29 cellular contexts compared by ENCODE assay signal in the genomic region with DNA sequence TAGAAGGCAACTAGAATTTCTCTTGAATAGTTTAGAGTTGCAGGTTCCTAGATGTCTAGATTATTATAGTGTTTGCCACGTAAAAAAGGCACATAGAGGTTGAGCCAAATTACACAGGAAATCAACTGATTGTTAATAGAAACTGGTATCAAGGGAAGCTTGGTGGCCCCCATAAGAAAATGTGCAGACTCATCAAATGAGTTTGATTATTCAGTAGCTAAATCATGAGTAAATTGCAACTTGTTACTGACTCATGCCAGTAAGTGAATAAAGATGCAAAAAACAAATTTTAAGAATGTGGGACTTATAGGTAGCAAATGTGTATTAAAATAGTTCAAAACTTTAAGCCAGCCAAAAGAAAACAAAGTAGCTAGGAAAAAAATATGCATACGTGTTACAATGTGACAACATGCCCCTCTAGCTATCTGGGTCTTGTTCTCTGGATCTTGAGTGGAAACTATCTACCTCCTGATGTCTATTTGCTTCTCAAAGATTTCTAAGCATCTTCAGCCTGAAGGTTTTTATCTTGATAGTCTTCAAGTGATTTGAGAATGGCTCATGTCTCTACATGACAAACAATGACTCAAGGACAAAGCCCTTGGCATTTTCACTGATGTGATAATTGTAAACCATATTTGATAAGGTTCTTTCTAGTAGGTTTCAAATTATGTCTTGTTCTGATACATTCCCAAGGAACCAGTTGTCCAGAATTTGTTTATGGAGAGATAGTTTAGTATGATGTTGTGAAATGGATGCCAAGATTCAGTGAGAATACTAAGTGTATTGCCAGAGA.
"Had no signal": no experiment of that assay in that cellular context is flagged by ENCODE, and none has a peak within 500 bp of the region (broad histone marks: within the 10 kb centered on the region; RNA-seq: fewer than 3 reads in every experiment).

No MANE protein-coding gene starts in this region.

- H3K36me3 ChIP-seq: adrenal gland, ascending aorta, ovary, right lobe of liver, upper lobe of left lung, vagina had no signal

- H3K27me3 ChIP-seq: adrenal gland, ascending aorta, dorsolateral prefrontal cortex, ovary, right lobe of liver, upper lobe of left lung, vagina had no signal

- DNase-seq: activated B cell treated with CpG ODN at 0.5 μM for 24 hours; activated CD8-positive, alpha-beta memory T cell treated with anti-CD3 and anti-CD28 coated beads, Interleukin-2, amount 10 ng/mL, durations not matched to agents 7 days and 5 days; activated CD8-positive, alpha-beta T cell treated with anti-CD3 and anti-CD28 coated beads, Interleukin-2, amount 10 ng/mL, durations not matched to agents 7 days and 5 days; activated naive CD4-positive, alpha-beta T cell treated with Interleukin-2 at 50 U/mL for 16 hours; activated T-cell treated with anti-CD3 and anti-CD28 coated beads for 4 hours; activated T-cell treated with anti-CD3 and anti-CD28 coated beads, Interleukin-2, amount 50 U/mL, for 72 hours; adrenal gland; dorsolateral prefrontal cortex; effector memory CD4-positive, alpha-beta T cell; foreskin melanocyte; hippocampal formation; kidney; left colon; naive B cell; nephron progenitor cell; ovary; right lobe of liver; stimulated activated CD4-positive, alpha-beta T cell treated with anti-CD3 and anti-CD28 coated beads, Interleukin-4, amount 100 ng/mL, for 1 hour; T-helper 1 cell; upper lobe of left lung had no signal

- H3K4me1 Mint-ChIP-seq: activated B cell treated with CpG ODN at 0.5 μM for 24 hours; activated CD8-positive, alpha-beta memory T cell treated with anti-CD3 and anti-CD28 coated beads, Interleukin-2, amount 10 ng/mL, durations not matched to agents 7 days and 5 days; mesothelial cell of epicardium; naive B cell; nephron progenitor cell had no signal

- H3K9me3 ChIP-seq: adrenal gland, ovary, right lobe of liver, upper lobe of left lung, vagina had no signal

- H3K27ac Mint-ChIP-seq: activated B cell treated with CpG ODN at 0.5 μM for 24 hours; activated CD8-positive, alpha-beta memory T cell treated with anti-CD3 and anti-CD28 coated beads, Interleukin-2, amount 10 ng/mL, durations not matched to agents 7 days and 5 days; activated CD8-positive, alpha-beta T cell treated with anti-CD3 and anti-CD28 coated beads, Interleukin-2, amount 10 ng/mL, durations not matched to agents 7 days and 5 days; activated naive CD8-positive, alpha-beta T cell; activated T-cell treated with anti-CD3 and anti-CD28 coated beads, Interleukin-2, amount 50 U/mL, for 72 hours; brain; mesothelial cell of epicardium; naive B cell; nephron progenitor cell; progenitor cell of endocrine pancreas; stimulated activated naive CD8-positive, alpha-beta T cell treated with anti-CD3 and anti-CD28 coated beads, Interleukin-15, Interleukin-2, amounts not matched to agents 100 ng/mL and 50 ng/mL, for 24 hours; T-helper 2 cell treated with Interferon-gamma antibody and Interleukin-4, amounts not matched to agents 5 μg/mL and 100 μg/mL, for 36 hours had no signal

- H3K36me3 Mint-ChIP-seq: activated naive CD8-positive, alpha-beta T cell; brain; naive B cell had no signal

- H3K4me3 Mint-ChIP-seq: activated B cell treated with CpG ODN at 0.5 μM for 24 hours; activated CD8-positive, alpha-beta memory T cell treated with anti-CD3 and anti-CD28 coated beads, Interleukin-2, amount 10 ng/mL, durations not matched to agents 7 days and 5 days; activated CD8-positive, alpha-beta T cell treated with anti-CD3 and anti-CD28 coated beads, Interleukin-2, amount 10 ng/mL, durations not matched to agents 7 days and 5 days; activated naive CD8-positive, alpha-beta T cell; activated T-cell treated with anti-CD3 and anti-CD28 coated beads, Interleukin-2, amount 50 U/mL, for 72 hours; brain; mesothelial cell of epicardium; nephron progenitor cell; stimulated activated naive CD8-positive, alpha-beta T cell treated with anti-CD3 and anti-CD28 coated beads, Interleukin-15, Interleukin-2, amounts not matched to agents 100 ng/mL and 50 ng/mL, for 24 hours; T-helper 2 cell treated with Interferon-gamma antibody and Interleukin-4, amounts not matched to agents 5 μg/mL and 100 μg/mL, for 36 hours had no signal

- H3K27me3 Mint-ChIP-seq: activated B cell treated with CpG ODN at 0.5 μM for 24 hours; activated CD8-positive, alpha-beta memory T cell treated with anti-CD3 and anti-CD28 coated beads, Interleukin-2, amount 10 ng/mL, durations not matched to agents 7 days and 5 days; activated naive CD8-positive, alpha-beta T cell; brain; naive B cell; progenitor cell of endocrine pancreas; stimulated activated naive CD8-positive, alpha-beta T cell treated with anti-CD3 and anti-CD28 coated beads, Interleukin-15, Interleukin-2, amounts not matched to agents 100 ng/mL and 50 ng/mL, for 24 hours had no signal

- H3K27ac ChIP-seq: adrenal gland, ascending aorta, coronary artery, dorsolateral prefrontal cortex, ovary, right lobe of liver, upper lobe of left lung, vagina had no signal

- H3K4me3 ChIP-seq: adrenal gland, ascending aorta, coronary artery, dorsolateral prefrontal cortex, ovary, right lobe of liver, upper lobe of left lung, vagina had no signal

- H3K9me3 Mint-ChIP-seq: nephron progenitor cell had no signal
